Comparison of ENCODE assay signal across 15 cellular contexts in genomic region chr1:21944261-21945074, GRCh38. TPM values are rescaled to one million over a fixed set of nuclear protein-coding genes. Genes with fewer than 3 reads are reported as not detected.
DNase-seq lines count a peak whose midpoint lies in the region; ATAC-seq, FAIRE-seq and TF ChIP-seq lines count a peak whose summit lies in the region.
"Had no signal": no experiment of that assay in that cellular context is flagged by ENCODE, and none has a peak within 500 bp of the region (broad histone marks: within the 10 kb centered on the region; RNA-seq: fewer than 3 reads in every experiment).

No MANE protein-coding gene starts in this region.

- H3K79me2 ChIP-seq in GM23248 (ENCODE audit: insufficient read depth) (no peaks in the 10 kb centered on the region), K562 (ENCODE audit: control insufficient read depth, insufficient read depth, low read length) (no peaks in the 10 kb centered on the region), trophoblast cell (ENCODE audit: control insufficient read depth, insufficient read depth, low read length, poor library complexity) (no peaks in the 10 kb centered on the region)

- no peaks in the 10 kb centered on the region for H3K27me3 ChIP-seq in GM23248 (replicated peaks; ENCODE audit: insufficient read depth)
- H3K27me3 ChIP-seq in K562 (ENCODE audit: control insufficient read depth in 2 of 2, insufficient read depth in 2 of 2, low read length in 2 of 2), result no peaks in the 10 kb centered on the region
- no peaks in the 10 kb centered on the region for H3K27me3 ChIP-seq in right cardiac atrium (ENCODE audit: control insufficient read depth, insufficient read depth)
- no peaks in the 10 kb centered on the region for H3K27me3 ChIP-seq in trophoblast cell (ENCODE audit: insufficient read depth, low read length)

- no peak overlapping the region for H3K4ac ChIP-seq in trophoblast cell (ENCODE audit: low read depth, low read length)

- H4K12ac ChIP-seq in trophoblast cell (ENCODE audit: low read depth, low read length), result no peak overlapping the region

- FAIRE-seq in K562 (lab: Jason Lieb, UNC), result no peak
- FAIRE-seq: endometrium, GM12878 had no signal

- peak overlapping the region; percentile 85 for H2BK5ac ChIP-seq in trophoblast cell (ENCODE audit: low read depth, low read length, poor library complexity)

- H3K9me2 ChIP-seq in GM23248 (ENCODE audit: insufficient read depth), result no peaks in the 10 kb centered on the region

- peaks cover 28% of the 10 kb centered on the region for H3K4me1 ChIP-seq in GM23248 (ENCODE audit: insufficient read depth)
- peaks cover 30 to 31% of the 10 kb centered on the region in 2 experiments for H3K4me1 ChIP-seq in K562 (replicated peaks in 1 of 2; ENCODE audit: control insufficient read depth in 2 of 2, insufficient read depth in 2 of 2, low read length in 2 of 2)
- peaks cover 10% of the 10 kb centered on the region for H3K4me1 ChIP-seq in right cardiac atrium (ENCODE audit: control insufficient read depth, insufficient read depth, low read length)
- peaks cover 9 to 21% of the 10 kb centered on the region in 2 experiments for H3K4me1 ChIP-seq in trophoblast cell (ENCODE audit: control insufficient read depth in 1 of 2, insufficient read depth in 2 of 2, low read length in 2 of 2)

- H4K8ac ChIP-seq in trophoblast cell (ENCODE audit: low read depth, low read length), result peak overlapping the region; percentile 39

- H2BK12ac ChIP-seq in trophoblast cell (ENCODE audit: low read length), result peak overlapping the region; percentile 74

- 47 to 53% methylated on average over 13 of the region's 13 CpGs for WGBS in GM23248 (ENCODE audit: low coverage in 1 of 2, low lambda C conversion rate in 2 of 2, missing lambda C conversion rate in 2 of 2), 2 experiments
- WGBS in K562 (ENCODE audit: insufficient coverage, low coverage, missing lambda C conversion rate), result 82% methylated on average over 13 of the region's 13 CpGs
- WGBS in right cardiac atrium, result 57% methylated on average over 13 of the region's 13 CpGs
- no CpG with 5 or more reads among the region's 13 CpGs for WGBS in trophoblast cell (ENCODE audit: extremely low coverage, insufficient coverage, insufficient read length)

- H2AFZ ChIP-seq in GM23248 (peak overlapping the region; percentile 23), K562 (ENCODE audit: low read depth, low read length) (0 out of 2 replicates have a peak overlapping the region, but pooled peaks have one; percentile 1), trophoblast cell (ENCODE audit: insufficient read depth, low read length, poor library complexity) (peak overlapping the region; percentile 51)

- peak overlapping the region; percentile 45 for H3K14ac ChIP-seq in trophoblast cell (ENCODE audit: low read length)

- peak overlapping the region; percentile 32 for H2AK5ac ChIP-seq in trophoblast cell (ENCODE audit: low read length)

- in situ Hi-C loops in GM23248 (cut with MboI), result no loop called here
- in situ Hi-C loops in K562 (cut with MboI), result no loop called here

- H4K20me1 ChIP-seq in GM23248 (ENCODE audit: insufficient read depth) (no peaks in the 10 kb centered on the region), K562 (replicated peaks; ENCODE audit: control insufficient read depth, insufficient read depth, low read length) (no peaks in the 10 kb centered on the region)

- no peak for TF ChIP-seq RAD21 in K562 (CRISPR knock-in tag; conservative IDR thresholded peaks at IDR 0.05 in 1 of 2, IDR thresholded peaks at IDR 0.05 in 1 of 2)

- no peak for TF ChIP-seq CTCF in K562 (IDR thresholded peaks at IDR 0.05 in 2 of 3, conservative IDR thresholded peaks at IDR 0.05 in 1 of 3; ENCODE audit: insufficient read depth in 2 of 3, low read depth in 1 of 3, low read length in 3 of 3)

- H3K23ac ChIP-seq in trophoblast cell (ENCODE audit: low read length), result no peak overlapping the region

- H2BK120ac ChIP-seq in trophoblast cell (ENCODE audit: insufficient read depth, low read length, poor library complexity), result peak overlapping the region; percentile 67

- H3K4me3 ChIP-seq in GM23248 (no peak overlapping the region), K562 (no peak overlapping the region), right cardiac atrium (ENCODE audit: low read length) (no peak overlapping the region), trophoblast cell (ENCODE audit: low read depth, low read length) (no peak overlapping the region)
- H3K4me3 ChIP-seq: GM12878 had no signal

- H3K36me3 ChIP-seq in GM23248 (ENCODE audit: low read depth) (no peaks in the 10 kb centered on the region), K562 (ENCODE audit: control insufficient read depth, insufficient read depth, low read length) (no peaks in the 10 kb centered on the region), trophoblast cell (ENCODE audit: control insufficient read depth in 1 of 2, insufficient read depth in 2 of 2, low read length in 2 of 2) (no peaks in the 10 kb centered on the region)

- no peaks in the 10 kb centered on the region for H3K9me1 ChIP-seq in K562 (ENCODE audit: control insufficient read depth, insufficient read depth, low read length)

- H3K4me2 ChIP-seq in GM23248 (ENCODE audit: unreplicated experiment), result no peak overlapping the region
- no peak overlapping the region for H3K4me2 ChIP-seq in K562 (ENCODE audit: insufficient read depth, low read length)
- H3K4me2 ChIP-seq in trophoblast cell (ENCODE audit: low read length), result no peak overlapping the region

- ATAC-seq in K562 (no peak), right cardiac atrium (peak; percentile 44 to 58), left colon (no peak), HG03097 (IDR thresholded peaks at IDR 0.05; ENCODE audit: low FRiP score, unreplicated experiment) (no peak), GM18505 (IDR thresholded peaks at IDR 0.05; ENCODE audit: unreplicated experiment) (no peak)
- ATAC-seq: GM12878 had no signal

- H3K9me3 ChIP-seq in GM23248 (ENCODE audit: low read depth) (no peaks in the 10 kb centered on the region), K562 (replicated peaks; ENCODE audit: control insufficient read depth, insufficient read depth, low read depth, low read length) (no peaks in the 10 kb centered on the region), right cardiac atrium (ENCODE audit: control insufficient read depth, low read length) (no peaks in the 10 kb centered on the region), trophoblast cell (ENCODE audit: insufficient read depth, low read depth, low read length) (no peaks in the 10 kb centered on the region)

- peak overlapping the region; percentile 59 for H4K91ac ChIP-seq in trophoblast cell (ENCODE audit: low read depth, low read length)

- POLR2A ChIA-PET in K562 (lab: Yijun Ruan, JAX), result interaction anchor here (0.6 kb wide), 2 partner anchors 278 to 1034 kb away, joined by 3 read pairs; no protein-coding TSS in a partner anchor

- DNase-seq in GM23248, result no peak
- no peak for DNase-seq in K562 (ENCODE audit: extremely low read depth in 1 of 4, low spot score in 3 of 4)
- DNase-seq in right cardiac atrium, result peak in 1 of 3 donors; percentile 66
- peak; percentile 90 to 96 for DNase-seq in trophoblast cell
- no peak for DNase-seq in left colon
- no peak for DNase-seq in activated CD4-positive, alpha-beta T cell treated with anti-CD3 and anti-CD28 coated beads, Interleukin-2, amount 50 U/mL, for 48 hours
- DNase-seq: activated B cell treated with CpG ODN at 0.5 μM for 24 hours, DMS153, naive B cell, NCI-H1417, NCI-H82 had no signal

- no peak for TF ChIP-seq EP300 in K562 (IDR thresholded peaks at IDR 0.05; ENCODE audit: low read length)

- BruUV-seq in K562 (replicated peaks; lab: Mats Ljungman, UMichigan), result no TSS peak

- intact Hi-C loops in K562 (cut with micrococcal nuclease) (no loop called here), right cardiac atrium (cut with DNase I) (loop anchor here in 2 of 4 donors (5.0 to 10.0 kb wide), 2 partner anchors 37 to 50 kb away; no protein-coding TSS in a partner anchor), left colon (cut with DNase I, micrococcal nuclease) (no loop called here)

- H3F3A ChIP-seq in GM23248 (ENCODE audit: insufficient read depth), result peaks cover 14% of the 10 kb centered on the region

- peaks cover 8% of the 10 kb centered on the region for H3K79me1 ChIP-seq in trophoblast cell (ENCODE audit: low read length)

- H3K27ac ChIP-seq in GM23248, result no peak overlapping the region; the same call in 1 of the 2 replicates
- no peak overlapping the region for H3K27ac ChIP-seq in K562 (ENCODE audit: extremely low read depth, low read depth, low read length)
- H3K27ac ChIP-seq in right cardiac atrium (ENCODE audit: low read length), result peak overlapping the region; percentile 87
- peak overlapping the region; percentile 74 for H3K27ac ChIP-seq in trophoblast cell (ENCODE audit: low read depth, low read length)

- H3K18ac ChIP-seq in trophoblast cell (ENCODE audit: low read length), result peak overlapping the region; percentile 55

- no peak for TF ChIP-seq POLR2A in K562 (conservative IDR thresholded peaks at IDR 0.05)
- no peak for TF ChIP-seq POLR2A in GM18505 (IDR thresholded peaks at IDR 0.05; ENCODE audit: borderline replicate concordance, extremely low read depth, insufficient read depth, insufficient read length)

- CTCF ChIA-PET in K562 (lab: Yijun Ruan, JAX; ENCODE audit: low intra/inter-chr PET ratio), result no interaction called here

- H3K9ac ChIP-seq in GM23248 (no peak overlapping the region; the same call in 1 of the 2 replicates), K562 (ENCODE audit: insufficient read depth in 1 of 2, low read depth in 2 of 2, low read length in 2 of 2) (no peak overlapping the region), trophoblast cell (ENCODE audit: low read length) (no peak overlapping the region)

RNA-seq across cellular contexts. Expression of gene HSPG2, which starts 7.4 kb away (rescaled TPM):
- 407 and 458 TPM in 2 replicates for total RNA-seq in GM23248 (2014; rRNA removed; shearing (Covaris generic))
- polyA plus RNA-seq in GM23248 (2016; fragmentation: Nextera tagmentation; extraction: Ambion mirVana) (123 and 126 TPM in 2 replicates), K562 (2011; rRNA removed) (9.9 and 20.6 TPM in 2 replicates), K562 (2014; fragmentation: Illumina TruSeq; extraction: Trizol) (30.9 and 52.3 TPM in 2 replicates), K562 (2014; fragmentation: Nextera tagmentation; extraction: Ambion mirVana) (under 1 TPM; 0.14 to 0.86 TPM), K562 (2014; rRNA removed) (29.9 and 34.2 TPM in 2 replicates), right cardiac atrium (257 TPM)
- 232 and 574 TPM in 2 replicates for total RNA-seq in K562 (2011; cell fraction: chromatin; rRNA removed; ENCODE audit: low replicate concordance)
- 235 and 282 TPM in 2 replicates for total RNA-seq in K562 (2011; cell fraction: nucleolus; rRNA removed)
- total RNA-seq in K562 (2011; cell fraction: nucleoplasm; rRNA removed), result 178 and 183 TPM in 2 replicates
- total RNA-seq in K562 (2014; rRNA removed) (21.0 and 31.3 TPM in 2 replicates), K562 (2014; rRNA removed; fragmentation: Illumina TruSeq; extraction: Trizol) (11.4 and 15.7 TPM in 2 replicates), K562 (2015; rRNA removed; fragmentation: Illumina TruSeq; extraction: Trizol) (13.7 and 17.1 TPM in 2 replicates), K562 (2021) (139 and 160 TPM in 2 replicates), right cardiac atrium (100 to 1,000 TPM; 320 to 659 (median 492) TPM), left colon (100 to 1,000 TPM; 180 to 206 TPM)
- polyA plus RNA-seq in K562 (2011; cell fraction: cytosol; rRNA removed), result 14.0 and 24.0 TPM in 2 replicates
- 101 and 113 TPM in 2 replicates for polyA plus RNA-seq in K562 (2011; cell fraction: nucleus; rRNA removed)
- polyA plus RNA-seq in K562 (2012), result 55.2 and 134 TPM in 2 replicates
- polyA minus RNA-seq in K562 (2011; rRNA and poly(A)+ RNA removed), result 23.2 and 36.8 TPM in 2 replicates
- polyA minus RNA-seq in K562 (2011; cell fraction: cytosol; rRNA and poly(A)+ RNA removed), result 58.5 and 103 TPM in 2 replicates
- polyA minus RNA-seq in K562 (2011; cell fraction: nucleus; rRNA and poly(A)+ RNA removed), result 67.2 and 102 TPM in 2 replicates
- 97.2 and 106 TPM in 2 replicates for polyA plus RNA-seq in trophoblast cell (2013)

RNA-seq across cellular contexts. Expression of gene CELA3B, which starts 32.4 kb away (rescaled TPM):
- not detected in 2 replicates for total RNA-seq in GM23248 (2014; rRNA removed; shearing (Covaris generic))
- polyA plus RNA-seq in GM23248 (2016; fragmentation: Nextera tagmentation; extraction: Ambion mirVana), result not detected in 2 replicates
- not detected in 2 replicates for total RNA-seq in K562 (2011; cell fraction: chromatin; rRNA removed; ENCODE audit: low replicate concordance)
- total RNA-seq in K562 (2011; cell fraction: nucleolus; rRNA removed), result not detected in 2 replicates
- not detected in 2 replicates for total RNA-seq in K562 (2011; cell fraction: nucleoplasm; rRNA removed)
- total RNA-seq in K562 (2014; rRNA removed), result not detected in 2 replicates
- not detected in 2 replicates for total RNA-seq in K562 (2014; rRNA removed; fragmentation: Illumina TruSeq; extraction: Trizol)
- not detected in 2 replicates for total RNA-seq in K562 (2015; rRNA removed; fragmentation: Illumina TruSeq; extraction: Trizol)
- 3.1 and 3.8 TPM in 2 replicates for total RNA-seq in K562 (2021)
- not detected in 2 replicates for polyA plus RNA-seq in K562 (2011; rRNA removed)
- polyA plus RNA-seq in K562 (2011; cell fraction: cytosol; rRNA removed), result not detected in 2 replicates
- polyA plus RNA-seq in K562 (2011; cell fraction: nucleus; rRNA removed), result not detected in 2 replicates
- polyA plus RNA-seq in K562 (2012), result not detected in 2 replicates
- polyA plus RNA-seq in K562 (2014; fragmentation: Illumina TruSeq; extraction: Trizol), result not detected in 2 replicates
- polyA plus RNA-seq in K562 (2014; fragmentation: Nextera tagmentation; extraction: Ambion mirVana), result not detected
- not detected in 2 replicates for polyA plus RNA-seq in K562 (2014; rRNA removed)
- not detected in 2 replicates for polyA minus RNA-seq in K562 (2011; rRNA and poly(A)+ RNA removed)
- not detected in 2 replicates for polyA minus RNA-seq in K562 (2011; cell fraction: cytosol; rRNA and poly(A)+ RNA removed)
- polyA minus RNA-seq in K562 (2011; cell fraction: nucleus; rRNA and poly(A)+ RNA removed), result not detected in 2 replicates
- under 1 TPM in 1 of 4 donors, not detected in 3; 0.53 TPM for total RNA-seq in right cardiac atrium
- 0.09 TPM for polyA plus RNA-seq in right cardiac atrium
- polyA plus RNA-seq in trophoblast cell (2013), result not detected in 2 replicates
- total RNA-seq in left colon, result 1 to 10 TPM in 1 of 2 donors, under 1 TPM in 1; 0.76 to 2.0 TPM
- total RNA-seq: activated B cell treated with CpG ODN at 0.5 μM for 24 hours had no signal
- polyA plus RNA-seq: GM12878 had no signal

RNA-seq across cellular contexts. Expression of gene CELA3A, which starts 57.0 kb away (rescaled TPM):
- total RNA-seq in GM23248 (2014; rRNA removed; shearing (Covaris generic)), result not detected in 2 replicates
- not detected in 2 replicates for polyA plus RNA-seq in GM23248 (2016; fragmentation: Nextera tagmentation; extraction: Ambion mirVana)
- not detected in 2 replicates for total RNA-seq in K562 (2011; cell fraction: chromatin; rRNA removed; ENCODE audit: low replicate concordance)
- total RNA-seq in K562 (2011; cell fraction: nucleolus; rRNA removed), result not detected in 2 replicates
- total RNA-seq in K562 (2011; cell fraction: nucleoplasm; rRNA removed), result not detected in 2 replicates
- total RNA-seq in K562 (2014; rRNA removed), result not detected in 2 replicates
- total RNA-seq in K562 (2014; rRNA removed; fragmentation: Illumina TruSeq; extraction: Trizol), result not detected in 2 replicates
- not detected in 2 replicates for total RNA-seq in K562 (2015; rRNA removed; fragmentation: Illumina TruSeq; extraction: Trizol)
- 5.4 and 5.7 TPM in 2 replicates for total RNA-seq in K562 (2021)
- polyA plus RNA-seq in K562 (2011; rRNA removed), result not detected in 2 replicates
- not detected in 2 replicates for polyA plus RNA-seq in K562 (2011; cell fraction: cytosol; rRNA removed)
- polyA plus RNA-seq in K562 (2011; cell fraction: nucleus; rRNA removed), result not detected in 2 replicates
- polyA plus RNA-seq in K562 (2012), result not detected in 2 replicates
- not detected in 2 replicates for polyA plus RNA-seq in K562 (2014; fragmentation: Illumina TruSeq; extraction: Trizol)
- polyA plus RNA-seq in K562 (2014; fragmentation: Nextera tagmentation; extraction: Ambion mirVana), result not detected
- polyA plus RNA-seq in K562 (2014; rRNA removed), result not detected in 2 replicates
- polyA minus RNA-seq in K562 (2011; rRNA and poly(A)+ RNA removed), result not detected in 2 replicates
- polyA minus RNA-seq in K562 (2011; cell fraction: cytosol; rRNA and poly(A)+ RNA removed), result not detected in 2 replicates
- not detected in 2 replicates for polyA minus RNA-seq in K562 (2011; cell fraction: nucleus; rRNA and poly(A)+ RNA removed)
- total RNA-seq in right cardiac atrium, result under 1 TPM in 1 of 4 donors, not detected in 3; 0.86 TPM
- not detected for polyA plus RNA-seq in right cardiac atrium
- not detected in 2 replicates for polyA plus RNA-seq in trophoblast cell (2013)
- total RNA-seq in left colon, result 1 to 10 TPM; 1.1 to 2.1 TPM
- total RNA-seq: activated B cell treated with CpG ODN at 0.5 μM for 24 hours had no signal
- polyA plus RNA-seq: GM12878 had no signal

Comparison
In these comparisons a context has a peak if more than half of its experiments do, and no peak if none do; other contexts are left out.
1. DNase-seq: peak in trophoblast cell (2 of 2); none in GM23248 (single experiment), K562 (0 of 4), left colon (0 of 2) and activated CD4-positive, alpha-beta T cell treated with anti-CD3 and anti-CD28 coated beads, Interleukin-2, amount 50 U/mL, for 48 hours (0 of 2).
2. H2AFZ ChIP-seq: peak in every context shown above with its lines; median percentile 51 in trophoblast cell; 23 in GM23248; 1 in K562.
3. H3K27ac ChIP-seq: peak in right cardiac atrium (single experiment) and trophoblast cell (single experiment); none in GM23248 (single experiment) and K562 (single experiment).
4. ATAC-seq: peak in right cardiac atrium (2 of 2); none in K562 (single experiment), left colon (single experiment), HG03097 (single experiment) and GM18505 (single experiment).